ENCODE assay signal across 1 cellular context in the genomic region with DNA sequence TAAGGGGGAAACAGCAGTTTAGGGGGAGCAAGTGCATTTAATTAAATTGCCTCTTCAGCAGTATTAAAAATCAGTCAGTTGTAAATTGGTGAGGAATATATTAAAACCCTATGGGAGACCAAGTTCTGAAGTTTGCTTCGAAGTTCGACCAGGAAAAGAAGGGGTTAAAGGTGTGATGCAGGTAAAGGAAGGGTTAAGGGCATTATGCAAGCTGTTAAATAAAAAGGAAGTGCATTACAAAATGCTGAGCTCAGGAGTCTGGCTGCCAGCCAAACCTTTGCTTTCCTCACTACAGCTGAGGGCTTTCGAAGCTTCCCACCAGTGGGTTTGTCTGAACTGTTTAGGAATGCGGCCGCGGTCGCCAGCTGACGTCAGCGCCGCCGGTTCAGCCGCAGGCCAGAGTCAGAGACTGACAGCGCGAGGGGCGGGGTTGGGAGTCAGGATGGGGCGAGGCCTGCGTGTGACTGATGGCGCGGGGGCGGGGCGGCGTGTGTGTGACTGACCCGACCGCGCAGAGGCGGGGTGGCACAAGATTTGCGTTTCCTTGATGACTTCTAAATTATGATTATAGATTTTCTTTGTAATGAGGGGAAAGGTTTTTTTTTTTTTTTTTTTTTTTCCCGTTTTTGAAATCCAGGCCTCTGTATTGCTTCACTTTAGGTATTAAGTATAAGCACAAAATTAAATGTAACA.
TF ChIP-seq lines count a peak whose summit lies in the region.

No MANE protein-coding gene starts in this region.

TF ChIP-seq in HepG2, 621 proteins besides CTCF, POLR2A, EP300 and RAD21 (continued from another document and continues in another):
- TF ChIP-seq ZNF766 (CRISPR knock-in tag; IDR thresholded peaks at IDR 0.05; ENCODE audit: borderline replicate concordance): 0 out of 2 replicates have a peak, but pooled peaks have one; percentile 40
- TF ChIP-seq KDM2A (CRISPR knock-in tag; IDR thresholded peaks at IDR 0.05; ENCODE audit: borderline replicate concordance, low read depth): peak; percentile 60; the same call in 1 of the 2 replicates
- TF ChIP-seq STAG1 (CRISPR knock-in tag; IDR thresholded peaks at IDR 0.05): 0 out of 2 replicates have a peak, but pooled peaks have one; percentile 9
- no peak for TF ChIP-seq SPEN (CRISPR knock-in tag; IDR thresholded peaks at IDR 0.05; ENCODE audit: low read depth)
- TF ChIP-seq ZNF329 (CRISPR knock-in tag; IDR thresholded peaks at IDR 0.05; ENCODE audit: low read depth): no peak
- no peak for TF ChIP-seq ATAD3A (CRISPR knock-in tag; IDR thresholded peaks at IDR 0.05)
- no peak for TF ChIP-seq BRCA1 (CRISPR knock-in tag; IDR thresholded peaks at IDR 0.05)
- no peak for TF ChIP-seq GATA4 (IDR thresholded peaks at IDR 0.05; ENCODE audit: borderline replicate concordance, low read depth)
- TF ChIP-seq, protein P1, sequence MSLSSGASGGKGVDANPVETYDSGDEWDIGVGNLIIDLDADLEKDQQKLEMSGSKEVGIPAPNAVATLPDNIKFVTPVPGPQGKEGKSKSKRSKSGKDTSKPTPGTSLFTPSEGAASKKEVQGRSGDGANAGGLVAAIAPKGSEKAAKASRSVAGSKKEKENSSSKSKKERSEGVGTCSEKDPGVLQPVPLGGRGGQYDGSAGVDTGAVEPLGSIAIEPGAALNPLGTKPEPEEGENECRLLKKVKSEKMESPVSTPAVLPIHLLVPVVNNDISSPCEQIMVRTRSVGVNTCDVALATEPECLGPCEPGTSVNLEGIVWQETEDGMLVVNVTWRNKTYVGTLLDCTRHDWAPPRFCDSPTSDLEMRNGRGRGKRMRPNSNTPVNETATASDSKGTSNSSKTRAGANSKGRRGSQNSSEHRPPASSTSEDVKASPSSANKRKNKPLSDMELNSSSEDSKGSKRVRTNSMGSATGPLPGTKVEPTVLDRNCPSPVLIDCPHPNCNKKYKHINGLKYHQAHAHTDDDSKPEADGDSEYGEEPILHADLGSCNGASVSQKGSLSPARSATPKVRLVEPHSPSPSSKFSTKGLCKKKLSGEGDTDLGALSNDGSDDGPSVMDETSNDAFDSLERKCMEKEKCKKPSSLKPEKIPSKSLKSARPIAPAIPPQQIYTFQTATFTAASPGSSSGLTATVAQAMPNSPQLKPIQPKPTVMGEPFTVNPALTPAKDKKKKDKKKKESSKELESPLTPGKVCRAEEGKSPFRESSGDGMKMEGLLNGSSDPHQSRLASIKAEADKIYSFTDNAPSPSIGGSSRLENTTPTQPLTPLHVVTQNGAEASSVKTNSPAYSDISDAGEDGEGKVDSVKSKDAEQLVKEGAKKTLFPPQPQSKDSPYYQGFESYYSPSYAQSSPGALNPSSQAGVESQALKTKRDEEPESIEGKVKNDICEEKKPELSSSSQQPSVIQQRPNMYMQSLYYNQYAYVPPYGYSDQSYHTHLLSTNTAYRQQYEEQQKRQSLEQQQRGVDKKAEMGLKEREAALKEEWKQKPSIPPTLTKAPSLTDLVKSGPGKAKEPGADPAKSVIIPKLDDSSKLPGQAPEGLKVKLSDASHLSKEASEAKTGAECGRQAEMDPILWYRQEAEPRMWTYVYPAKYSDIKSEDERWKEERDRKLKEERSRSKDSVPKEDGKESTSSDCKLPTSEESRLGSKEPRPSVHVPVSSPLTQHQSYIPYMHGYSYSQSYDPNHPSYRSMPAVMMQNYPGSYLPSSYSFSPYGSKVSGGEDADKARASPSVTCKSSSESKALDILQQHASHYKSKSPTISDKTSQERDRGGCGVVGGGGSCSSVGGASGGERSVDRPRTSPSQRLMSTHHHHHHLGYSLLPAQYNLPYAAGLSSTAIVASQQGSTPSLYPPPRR (CRISPR knock-in tag; IDR thresholded peaks at IDR 0.05; ENCODE audit: borderline replicate concordance): no peak
- TF ChIP-seq ZSCAN31 (CRISPR knock-in tag; IDR thresholded peaks at IDR 0.05; ENCODE audit: low read depth): no peak
- TF ChIP-seq FIP1L1 (IDR thresholded peaks at IDR 0.05; ENCODE audit: borderline replicate concordance, insufficient read depth, low read depth, low read length): no peak
- TF ChIP-seq JARID2 (CRISPR knock-in tag; IDR thresholded peaks at IDR 0.05; ENCODE audit: insufficient replicate concordance): no peak
- no peak for TF ChIP-seq SP1 (IDR thresholded peaks at IDR 0.05)
- peak; percentile 36; the same call in 1 of the 2 replicates for TF ChIP-seq SP1 (CRISPR knock-in tag; IDR thresholded peaks at IDR 0.05)
- TF ChIP-seq KLF12 (CRISPR knock-in tag; IDR thresholded peaks at IDR 0.05; ENCODE audit: borderline replicate concordance): no peak
- TF ChIP-seq SYNCRIP (IDR thresholded peaks at IDR 0.05; ENCODE audit: insufficient read depth, low read depth, low read length): no peak
- TF ChIP-seq UBTF (CRISPR knock-in tag; IDR thresholded peaks at IDR 0.05): no peak
- no peak for TF ChIP-seq SOX6 (IDR thresholded peaks at IDR 0.05)
- TF ChIP-seq SOX6 (CRISPR knock-in tag; IDR thresholded peaks at IDR 0.05): peak; percentile 66
- TF ChIP-seq ZBTB20 (CRISPR knock-in tag; IDR thresholded peaks at IDR 0.05; ENCODE audit: borderline replicate concordance, low read depth): no peak
- peak; percentile 75; the same call in 1 of the 2 replicates for TF ChIP-seq ZHX1 (CRISPR knock-in tag; IDR thresholded peaks at IDR 0.05; ENCODE audit: low read depth)
- TF ChIP-seq ZNF672 (CRISPR knock-in tag; IDR thresholded peaks at IDR 0.05): no peak
- TF ChIP-seq, protein P2, sequence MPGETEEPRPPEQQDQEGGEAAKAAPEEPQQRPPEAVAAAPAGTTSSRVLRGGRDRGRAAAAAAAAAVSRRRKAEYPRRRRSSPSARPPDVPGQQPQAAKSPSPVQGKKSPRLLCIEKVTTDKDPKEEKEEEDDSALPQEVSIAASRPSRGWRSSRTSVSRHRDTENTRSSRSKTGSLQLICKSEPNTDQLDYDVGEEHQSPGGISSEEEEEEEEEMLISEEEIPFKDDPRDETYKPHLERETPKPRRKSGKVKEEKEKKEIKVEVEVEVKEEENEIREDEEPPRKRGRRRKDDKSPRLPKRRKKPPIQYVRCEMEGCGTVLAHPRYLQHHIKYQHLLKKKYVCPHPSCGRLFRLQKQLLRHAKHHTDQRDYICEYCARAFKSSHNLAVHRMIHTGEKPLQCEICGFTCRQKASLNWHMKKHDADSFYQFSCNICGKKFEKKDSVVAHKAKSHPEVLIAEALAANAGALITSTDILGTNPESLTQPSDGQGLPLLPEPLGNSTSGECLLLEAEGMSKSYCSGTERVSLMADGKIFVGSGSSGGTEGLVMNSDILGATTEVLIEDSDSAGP (CRISPR knock-in tag; IDR thresholded peaks at IDR 0.05; ENCODE audit: borderline replicate concordance): peak; percentile 61; the same call in 1 of the 2 replicates
- TF ChIP-seq SOX13 (IDR thresholded peaks at IDR 0.05): 0 out of 2 replicates have a peak, but pooled peaks have one; percentile 21
- peak in 1 of 2 experiments; percentile 52; a peak in 2 of 4 replicates for TF ChIP-seq SOX13 (CRISPR knock-in tag; conservative IDR thresholded peaks at IDR 0.05 in 1 of 2, IDR thresholded peaks at IDR 0.05 in 1 of 2)
- no peak for TF ChIP-seq ZNF362 (CRISPR knock-in tag; IDR thresholded peaks at IDR 0.05; ENCODE audit: borderline replicate concordance)
- TF ChIP-seq DNMT1 (CRISPR knock-in tag; IDR thresholded peaks at IDR 0.05): no peak
- peak; percentile 66 for TF ChIP-seq IRF2 (CRISPR knock-in tag; IDR thresholded peaks at IDR 0.05)
- TF ChIP-seq CSRNP2 (CRISPR knock-in tag; conservative IDR thresholded peaks at IDR 0.05; ENCODE audit: low read depth): no peak
- TF ChIP-seq ELK4 (CRISPR knock-in tag; IDR thresholded peaks at IDR 0.05; ENCODE audit: borderline replicate concordance): no peak
- peak; percentile 85 for TF ChIP-seq ZBTB21 (CRISPR knock-in tag; IDR thresholded peaks at IDR 0.05)
- no peak for TF ChIP-seq AKNA (CRISPR knock-in tag; IDR thresholded peaks at IDR 0.05; ENCODE audit: borderline replicate concordance)
- peak; percentile 82 for TF ChIP-seq ATF1 (CRISPR knock-in tag; IDR thresholded peaks at IDR 0.05)
